In the genomic region with DNA sequence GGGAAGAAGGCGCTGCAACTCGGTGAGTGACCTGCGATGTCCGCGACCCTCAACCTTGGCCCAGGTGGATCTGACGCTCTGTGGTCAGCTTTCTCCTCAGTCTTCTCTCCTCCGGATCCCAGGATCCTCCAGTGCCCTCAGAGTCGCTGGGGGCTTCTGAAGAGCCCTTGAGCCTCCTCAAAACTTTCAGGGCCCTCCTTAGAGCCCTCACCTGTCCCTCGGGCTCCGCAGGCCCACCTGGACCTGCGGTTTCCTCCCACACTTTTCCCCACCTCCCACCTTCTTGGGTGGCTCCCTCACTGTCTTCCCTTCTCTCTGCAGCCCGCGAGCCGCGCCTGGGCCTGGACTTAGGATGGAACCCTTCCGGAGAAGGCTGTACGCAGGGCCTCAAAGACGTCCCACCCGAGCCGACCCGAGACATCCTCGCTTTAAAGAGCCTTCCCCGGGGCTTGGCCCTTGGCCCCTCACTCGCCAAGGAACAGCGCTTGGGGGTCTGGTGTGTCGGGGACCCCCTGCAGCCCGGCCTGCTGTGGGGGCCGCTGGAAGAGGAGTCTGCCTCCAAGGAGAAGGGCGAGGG, we compare ENCODE assay signal across 1 cellular context.
TF ChIP-seq lines count a peak whose summit lies in the region.

No MANE protein-coding gene starts in this region.

TF ChIP-seq in K562, 482 proteins besides CTCF, POLR2A, EP300 and RAD21:
- TF ChIP-seq ZBTB7A (IDR thresholded peaks at IDR 0.05; ENCODE audit: borderline replicate concordance, control insufficient read depth, low read depth, low read length) (peak; percentile 29; the same call in 1 of the 2 replicates), NR2C2 (CRISPR knock-in tag; IDR thresholded peaks at IDR 0.05) (no peak), NR2C2 (tag; IDR thresholded peaks at IDR 0.05) (peak; percentile 87; the same call in 1 of the 2 replicates), ZNF583 (CRISPR knock-in tag; IDR thresholded peaks at IDR 0.05) (no peak), ID3 (CRISPR knock-in tag; IDR thresholded peaks at IDR 0.05) (no peak), ID3 (tag; IDR thresholded peaks at IDR 0.05) (0 out of 2 replicates have a peak, but pooled peaks have one; percentile 5), SUPT5H (IDR thresholded peaks at IDR 0.05) (no peak; the same call in none of the 2 replicates), NONO (IDR thresholded peaks at IDR 0.05; ENCODE audit: low read depth in 2 of 2, low read length in 1 of 2) (no peak), RBBP5 (IDR thresholded peaks at IDR 0.05; ENCODE audit: borderline replicate concordance, insufficient read depth, low read length, poor library complexity, severe bottlenecking) (peak; percentile 12), IFI16 (CRISPR knock-in tag; IDR thresholded peaks at IDR 0.05) (no peak), RBM22 (IDR thresholded peaks at IDR 0.05; ENCODE audit: low read depth, low read length, poor library complexity, severe bottlenecking) (no peak), PHF8 (IDR thresholded peaks at IDR 0.05; ENCODE audit: borderline replicate concordance, low read length) (peak; percentile 57; the same call in 1 of the 2 replicates), NR2F6 (CRISPR knock-in tag; IDR thresholded peaks at IDR 0.05) (no peak)
- TF ChIP-seq, protein P1, sequence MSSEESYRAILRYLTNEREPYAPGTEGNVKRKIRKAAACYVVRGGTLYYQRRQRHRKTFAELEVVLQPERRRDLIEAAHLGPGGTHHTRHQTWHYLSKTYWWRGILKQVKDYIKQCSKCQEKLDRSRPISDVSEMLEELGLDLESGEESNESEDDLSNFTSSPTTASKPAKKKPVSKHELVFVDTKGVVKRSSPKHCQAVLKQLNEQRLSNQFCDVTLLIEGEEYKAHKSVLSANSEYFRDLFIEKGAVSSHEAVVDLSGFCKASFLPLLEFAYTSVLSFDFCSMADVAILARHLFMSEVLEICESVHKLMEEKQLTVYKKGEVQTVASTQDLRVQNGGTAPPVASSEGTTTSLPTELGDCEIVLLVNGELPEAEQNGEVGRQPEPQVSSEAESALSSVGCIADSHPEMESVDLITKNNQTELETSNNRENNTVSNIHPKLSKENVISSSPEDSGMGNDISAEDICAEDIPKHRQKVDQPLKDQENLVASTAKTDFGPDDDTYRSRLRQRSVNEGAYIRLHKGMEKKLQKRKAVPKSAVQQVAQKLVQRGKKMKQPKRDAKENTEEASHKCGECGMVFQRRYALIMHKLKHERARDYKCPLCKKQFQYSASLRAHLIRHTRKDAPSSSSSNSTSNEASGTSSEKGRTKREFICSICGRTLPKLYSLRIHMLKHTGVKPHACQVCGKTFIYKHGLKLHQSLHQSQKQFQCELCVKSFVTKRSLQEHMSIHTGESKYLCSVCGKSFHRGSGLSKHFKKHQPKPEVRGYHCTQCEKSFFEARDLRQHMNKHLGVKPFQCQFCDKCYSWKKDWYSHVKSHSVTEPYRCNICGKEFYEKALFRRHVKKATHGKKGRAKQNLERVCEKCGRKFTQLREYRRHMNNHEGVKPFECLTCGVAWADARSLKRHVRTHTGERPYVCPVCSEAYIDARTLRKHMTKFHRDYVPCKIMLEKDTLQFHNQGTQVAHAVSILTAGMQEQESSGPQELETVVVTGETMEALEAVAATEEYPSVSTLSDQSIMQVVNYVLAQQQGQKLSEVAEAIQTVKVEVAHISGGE (CRISPR knock-in tag; IDR thresholded peaks at IDR 0.05), result peak in 1 of 3 experiments; percentile 93; a peak in 1 of 6 replicates
- TF ChIP-seq, protein P2, sequence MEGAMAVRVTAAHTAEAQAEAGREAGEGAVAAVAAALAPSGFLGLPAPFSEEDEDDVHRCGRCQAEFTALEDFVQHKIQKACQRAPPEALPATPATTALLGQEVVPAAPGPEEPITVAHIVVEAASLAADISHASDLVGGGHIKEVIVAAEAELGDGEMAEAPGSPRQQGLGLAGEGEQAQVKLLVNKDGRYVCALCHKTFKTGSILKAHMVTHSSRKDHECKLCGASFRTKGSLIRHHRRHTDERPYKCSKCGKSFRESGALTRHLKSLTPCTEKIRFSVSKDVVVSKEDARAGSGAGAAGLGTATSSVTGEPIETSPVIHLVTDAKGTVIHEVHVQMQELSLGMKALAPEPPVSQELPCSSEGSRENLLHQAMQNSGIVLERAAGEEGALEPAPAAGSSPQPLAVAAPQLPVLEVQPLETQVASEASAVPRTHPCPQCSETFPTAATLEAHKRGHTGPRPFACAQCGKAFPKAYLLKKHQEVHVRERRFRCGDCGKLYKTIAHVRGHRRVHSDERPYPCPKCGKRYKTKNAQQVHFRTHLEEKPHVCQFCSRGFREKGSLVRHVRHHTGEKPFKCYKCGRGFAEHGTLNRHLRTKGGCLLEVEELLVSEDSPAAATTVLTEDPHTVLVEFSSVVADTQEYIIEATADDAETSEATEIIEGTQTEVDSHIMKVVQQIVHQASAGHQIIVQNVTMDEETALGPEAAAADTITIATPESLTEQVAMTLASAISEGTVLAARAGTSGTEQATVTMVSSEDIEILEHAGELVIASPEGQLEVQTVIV (CRISPR knock-in tag; IDR thresholded peaks at IDR 0.05; ENCODE audit: borderline replicate concordance), result no peak
- TF ChIP-seq, protein P3, sequence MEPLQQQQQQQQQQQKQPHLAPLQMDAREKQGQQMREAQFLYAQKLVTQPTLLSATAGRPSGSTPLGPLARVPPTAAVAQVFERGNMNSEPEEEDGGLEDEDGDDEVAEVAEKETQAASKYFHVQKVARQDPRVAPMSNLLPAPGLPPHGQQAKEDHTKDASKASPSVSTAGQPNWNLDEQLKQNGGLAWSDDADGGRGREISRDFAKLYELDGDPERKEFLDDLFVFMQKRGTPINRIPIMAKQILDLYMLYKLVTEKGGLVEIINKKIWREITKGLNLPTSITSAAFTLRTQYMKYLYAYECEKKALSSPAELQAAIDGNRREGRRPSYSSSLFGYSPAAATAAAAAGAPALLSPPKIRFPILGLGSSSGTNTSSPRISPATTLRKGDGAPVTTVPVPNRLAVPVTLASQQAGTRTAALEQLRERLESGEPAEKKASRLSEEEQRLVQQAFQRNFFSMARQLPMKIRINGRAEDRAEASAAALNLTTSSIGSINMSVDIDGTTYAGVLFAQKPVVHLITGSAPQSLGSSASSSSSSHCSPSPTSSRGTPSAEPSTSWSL (CRISPR knock-in tag; IDR thresholded peaks at IDR 0.05; ENCODE audit: borderline replicate concordance), result no peak
